In the genomic region with DNA sequence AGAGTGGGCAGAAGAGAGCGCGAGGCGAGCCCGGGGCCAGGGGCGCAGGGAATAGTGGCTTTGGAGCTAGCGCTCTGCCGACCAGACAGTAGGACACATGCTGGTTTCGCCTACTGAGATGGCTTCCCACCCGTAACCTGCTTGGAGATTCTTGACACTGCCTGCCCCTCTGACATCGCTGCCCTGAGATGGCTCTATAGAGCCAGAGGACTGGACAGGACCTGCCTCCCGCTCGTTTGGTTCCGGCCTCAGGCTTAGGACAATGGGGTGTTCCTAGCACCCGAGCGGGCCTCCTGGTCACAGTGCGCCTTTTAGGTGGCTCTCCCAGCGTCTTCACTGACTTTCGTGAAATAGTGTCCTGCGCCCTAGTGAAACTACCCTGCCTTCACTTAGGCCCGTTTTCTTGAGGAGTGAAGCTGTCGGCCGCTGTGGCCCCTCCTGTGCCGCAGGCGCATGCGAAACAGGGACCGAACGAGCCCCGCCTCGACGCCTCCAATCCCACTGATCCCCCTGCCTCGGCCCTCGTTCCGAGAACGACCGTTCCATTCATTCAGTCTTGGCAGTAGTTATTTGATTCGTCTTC, we compare ENCODE assay signal across 8 cellular contexts. TPM values are rescaled to one million over a fixed set of nuclear protein-coding genes. Genes with fewer than 3 reads are reported as not detected.
DNase-seq lines count a peak whose midpoint lies in the region; ATAC-seq, FAIRE-seq and TF ChIP-seq lines count a peak whose summit lies in the region.

No MANE protein-coding gene starts in this region.

- DNase-seq in activated CD4-positive, CD25-positive, alpha-beta regulatory T cell (lab: John Stamatoyannopoulos, UW): peak in 3 of 4 experiments; percentile 2 to 4 (median 3)
- DNase-seq in Jurkat, Clone E6-1 (ENCODE audit: low read depth, low spot score): no peak
- peak; percentile 42 for DNase-seq in activated CD8-positive, alpha-beta T cell treated with anti-CD3 and anti-CD28 coated beads for 36 hours
- DNase-seq in H1 (ENCODE audit: low read depth in 1 of 2, low spot score in 2 of 2) (peak in 1 of 2 experiments; percentile 43), testis (peak; percentile 33), cortex of kidney (lab: John Stamatoyannopoulos, UW) (no peak)

- H3K4me3 ChIP-seq in Jurkat, Clone E6-1 (ENCODE audit: low read length): peak overlapping the region; percentile 87
- H3K4me3 ChIP-seq in H1 (ENCODE audit: extremely low read depth in 1 of 4, insufficient read depth in 2 of 4, low read depth in 3 of 4, low read length in 4 of 4) (peak overlapping the region; percentile 51 to 95 (median 90)), mesodermal cell (ENCODE audit: extremely low read depth, insufficient read depth, low read length, poor library complexity, severe bottlenecking) (peak overlapping the region; percentile 66), testis (peak overlapping the region; percentile 55 to 71)

- peak overlapping the region; percentile 98 for H3K27ac Mint-ChIP-seq in activated CD8-positive, alpha-beta T cell treated with anti-CD3 and anti-CD28 coated beads for 36 hours

- no peaks in the 10 kb centered on the region for H3K9me3 Mint-ChIP-seq in activated CD8-positive, alpha-beta T cell treated with anti-CD3 and anti-CD28 coated beads for 36 hours

- peak overlapping the region; percentile 74 for H4K91ac ChIP-seq in H1 (replicated peaks; ENCODE audit: insufficient read length, low read length)

- H3K4ac ChIP-seq in H1 (replicated peaks; ENCODE audit: insufficient read length, low read depth, low read length): no peak overlapping the region

- TF ChIP-seq CTCF in activated CD8-positive, alpha-beta T cell treated with anti-CD3 and anti-CD28 coated beads for 36 hours (IDR thresholded peaks at IDR 0.05): no peak
- TF ChIP-seq CTCF in H1 (IDR thresholded peaks at IDR 0.05; ENCODE audit: control extremely low read depth in 1 of 3, insufficient read depth in 1 of 3, low read depth in 1 of 3, low read length in 3 of 3): no peak
- no peak for TF ChIP-seq CTCF in testis (IDR thresholded peaks at IDR 0.05)

- CTCF ChIA-PET in activated CD8-positive, alpha-beta T cell treated with anti-CD3 and anti-CD28 coated beads for 36 hours (lab: Charles Lee): no interaction called here
- CTCF ChIA-PET in H1 (lab: Charles Lee; ENCODE audit: partially characterized antibody): no interaction called here

- H3K9me3 ChIP-seq in H1 (ENCODE audit: insufficient read depth in 2 of 2, low read depth in 1 of 2, low read length in 1 of 2): no peaks in the 10 kb centered on the region
- H3K9me3 ChIP-seq in mesodermal cell (ENCODE audit: control insufficient read depth, low read length): no peaks in the 10 kb centered on the region
- H3K9me3 ChIP-seq in testis: no peaks in the 10 kb centered on the region

- no peak overlapping the region for H2AFZ ChIP-seq in H1 (ENCODE audit: low read length)

- H3K4me1 ChIP-seq in H1 (replicated peaks in 1 of 4; ENCODE audit: control insufficient read depth in 3 of 4, insufficient read depth in 4 of 4, low read length in 3 of 4) (no peaks in the 10 kb centered on the region), mesodermal cell (ENCODE audit: control insufficient read depth, insufficient read depth, low read length, poor library complexity, severe bottlenecking) (no peaks in the 10 kb centered on the region), testis (no peaks in the 10 kb centered on the region)

- FAIRE-seq in H1 (lab: Jason Lieb, UNC): no peak

- no peak for ATAC-seq in activated CD4-positive, CD25-positive, alpha-beta regulatory T cell treated with anti-CD3 and anti-CD28 coated beads, Interleukin-2, amount 50 U/mL, for 24 hours
- ATAC-seq in activated CD8-positive, alpha-beta T cell treated with anti-CD3 and anti-CD28 coated beads for 36 hours: no peak

- 3% methylated on average over 19 of the region's 36 CpGs; no CpG with 5 or more reads in 1 of the 2 experiments for WGBS in H1 (ENCODE audit: extremely low coverage in 1 of 2, insufficient coverage in 1 of 2, insufficient read length in 1 of 2, insufficient replicate concordance in 2 of 2, low coverage in 1 of 2, low lambda C conversion rate in 2 of 2, missing lambda C conversion rate in 1 of 2), 2 experiments
- 0 to 3% methylated on average over 7 to 19 of the region's 36 CpGs for WGBS in mesodermal cell (ENCODE audit: insufficient coverage in 2 of 2), 2 experiments
- 0% methylated on average over 33 of the region's 36 CpGs; no CpG with 5 or more reads in 1 of the 2 donors for WGBS in testis, 2 donors

- no peak overlapping the region for H3K23ac ChIP-seq in H1 (ENCODE audit: insufficient read length)

- H4K5ac ChIP-seq in H1 (ENCODE audit: insufficient read length, low read depth, low read length): peak overlapping the region; percentile 96

- TF ChIP-seq POLR2A in H1 (IDR thresholded peaks at IDR 0.05; ENCODE audit: control extremely low read depth in 1 of 2, low read depth in 2 of 2, low read length in 2 of 2) (no peak; a peak in 1 of 3 replicates), testis (IDR thresholded peaks at IDR 0.05) (no peak)

- peak overlapping the region; percentile 20 to 87 (median 82) for H3K9ac ChIP-seq in H1 (replicated peaks in 1 of 4; ENCODE audit: extremely low read depth in 1 of 4, low read depth in 3 of 4, low read length in 3 of 4)

- H2BK120ac ChIP-seq in H1 (replicated peaks; ENCODE audit: low read depth, low read length): peak overlapping the region; percentile 14

- H3K79me2 ChIP-seq in H1 (ENCODE audit: control insufficient read depth in 1 of 2, insufficient read depth in 2 of 2, low read length in 2 of 2): peaks cover 5 to 33% of the 10 kb centered on the region in 2 experiments; a peak in 3 of 4 replicates

- peak overlapping the region; percentile 94 for H3K4me3 Mint-ChIP-seq in activated CD8-positive, alpha-beta T cell treated with anti-CD3 and anti-CD28 coated beads for 36 hours

- intact Hi-C loops in activated CD8-positive, alpha-beta T cell treated with anti-CD3 and anti-CD28 coated beads for 36 hours (cut with micrococcal nuclease): loop anchor here (5.0 kb wide), 2 partner anchors 84 to 166 kb away; a partner anchor contains a TSS
- intact Hi-C loops in testis (cut with DNase I; ENCODE audit: low total_unique reads): no loop called here

- peaks cover 25% of the 10 kb centered on the region for H3K4me1 Mint-ChIP-seq in activated CD8-positive, alpha-beta T cell treated with anti-CD3 and anti-CD28 coated beads for 36 hours (ENCODE audit: low read depth)

- no peak overlapping the region for H2BK15ac ChIP-seq in H1 (ENCODE audit: low read length)

- H3K36me3 ChIP-seq in H1 (ENCODE audit: control insufficient read depth in 2 of 4, insufficient read depth in 4 of 4, low read length in 3 of 4): peaks cover 0 to 12% (median 4%) of the 10 kb centered on the region in 4 experiments; a peak in 4 of 8 replicates
- H3K36me3 ChIP-seq in mesodermal cell (ENCODE audit: control insufficient read depth, insufficient read depth, low read length): peaks cover 22% of the 10 kb centered on the region
- no peaks in the 10 kb centered on the region for H3K36me3 ChIP-seq in testis (ENCODE audit: low read depth, missing control alignments)

- H3K27ac ChIP-seq in H1 (ENCODE audit: low read depth, low read length) (peak overlapping the region; percentile 75; the same call in 1 of the 2 replicates), mesodermal cell (ENCODE audit: low read depth, low read length, severe bottlenecking) (peak overlapping the region; percentile 85), testis (peak overlapping the region; percentile 63 to 76)

- TF ChIP-seq RAD21 in H1 (IDR thresholded peaks at IDR 0.05 in 1 of 2, conservative IDR thresholded peaks at IDR 0.05 in 1 of 2; ENCODE audit: low read depth in 2 of 2, low read length in 2 of 2): no peak

- POLR2A ChIA-PET in activated CD8-positive, alpha-beta T cell treated with anti-CD3 and anti-CD28 coated beads for 36 hours (lab: Charles Lee): interaction anchor here (0.6 to 2.9 kb wide), 10 partner anchors 10 to 249 kb away, joined by 3 to 19 read pairs (median 6); a partner anchor contains a TSS
- POLR2A ChIA-PET in H1 (lab: Charles Lee; ENCODE audit: partially characterized antibody): interaction anchor here (0.9 to 3.3 kb wide), 11 partner anchors 10 to 255 kb away, joined by 3 to 19 read pairs (median 5); a partner anchor contains a TSS

- H3K4me2 ChIP-seq in H1 (ENCODE audit: insufficient read depth in 1 of 2, low read depth in 2 of 2, low read length in 2 of 2): peak overlapping the region; percentile 93 to 96

- no peak overlapping the region for H3K14ac ChIP-seq in H1 (ENCODE audit: insufficient read length)

- H3K27me3 ChIP-seq in H1 (replicated peaks in 1 of 4; ENCODE audit: control insufficient read depth in 3 of 4, extremely low read depth in 1 of 4, insufficient read depth in 3 of 4, low read length in 3 of 4) (no peaks in the 10 kb centered on the region), testis (no peaks in the 10 kb centered on the region)

- H3K36me3 Mint-ChIP-seq in activated CD8-positive, alpha-beta T cell treated with anti-CD3 and anti-CD28 coated beads for 36 hours (ENCODE audit: low read depth): peaks cover 29% of the 10 kb centered on the region

- no peaks in the 10 kb centered on the region for H4K20me1 ChIP-seq in H1 (replicated peaks in 1 of 2; ENCODE audit: control insufficient read depth in 1 of 2, insufficient read depth in 2 of 2, low read length in 2 of 2)

- no peak overlapping the region for H2BK12ac ChIP-seq in H1 (ENCODE audit: low read depth, low read length)

- no peak for TF ChIP-seq EP300 in H1 (IDR thresholded peaks at IDR 0.05; ENCODE audit: borderline replicate concordance in 1 of 2, low read depth in 2 of 2, low read length in 2 of 2)

- peaks cover 10% of the 10 kb centered on the region for H3K23me2 ChIP-seq in H1 (ENCODE audit: low read depth, low read length)

- no peaks in the 10 kb centered on the region for H3K79me1 ChIP-seq in H1 (ENCODE audit: low read depth, low read length)

- peak overlapping the region; percentile 87 for H2BK5ac ChIP-seq in H1 (ENCODE audit: low read depth, low read length)

- peak overlapping the region; percentile 73 for H3K56ac ChIP-seq in H1 (replicated peaks; ENCODE audit: insufficient read length, low read depth, low read length)

- H2AK5ac ChIP-seq in H1 (ENCODE audit: low read depth, low read length): no peak overlapping the region

- H2BK20ac ChIP-seq in H1 (ENCODE audit: low read length): no peak overlapping the region

- no peaks in the 10 kb centered on the region for H3K27me3 Mint-ChIP-seq in activated CD8-positive, alpha-beta T cell treated with anti-CD3 and anti-CD28 coated beads for 36 hours

- 0 out of 2 replicates have a peak overlapping the region, but pooled peaks have one; percentile 92 for H4K8ac ChIP-seq in H1 (ENCODE audit: extremely low read depth, insufficient read depth, low read length)

- H3K18ac ChIP-seq in H1 (ENCODE audit: extremely low read depth, low read length): peak overlapping the region; percentile 71

RNA-seq across cellular contexts. Expression of a gene that starts 0.6 kb away (rescaled TPM):
- 27.9 TPM for polyA plus RNA-seq in Jurkat, Clone E6-1 (2012; ENCODE audit: insufficient read depth, insufficient read length)
- total RNA-seq in activated CD8-positive, alpha-beta T cell treated with anti-CD3 and anti-CD28 coated beads for 36 hours: 10 to 100 TPM; 26.8 to 30.9 TPM
- total RNA-seq in H1 (2021; fragmentation: NEBNext Ultra II Directional; extraction: Animal tissue kit (Norgen Biotek cat#: 25700)): 30.2 and 30.3 TPM in 2 replicates
- polyA plus RNA-seq in H1 (2011; rRNA removed) (5.6 and 6.3 TPM in 2 replicates), testis (ENCODE audit: insufficient read depth, low read depth, low replicate concordance) (21.4 TPM)
- 13.9 TPM for polyA plus RNA-seq in H1 (2011; cell fraction: cytosol; rRNA removed)
- 11.8 TPM for polyA plus RNA-seq in H1 (2011; cell fraction: nucleus; rRNA removed)
- polyA plus RNA-seq in H1 (2012, experiment 1 of 2): 14.4 to 20.0 TPM (median 18.4 TPM) in 4 replicates
- polyA plus RNA-seq in H1 (2012, experiment 2 of 2): 0.84 TPM
- polyA plus RNA-seq in H1 (2013, experiment 1 of 2): 13.9 TPM
- 11.4 TPM for polyA plus RNA-seq in H1 (2013, experiment 2 of 2)
- 24.9 and 42.9 TPM in 2 replicates for polyA minus RNA-seq in H1 (2011; rRNA and poly(A)+ RNA removed)
- 25.0 TPM for polyA minus RNA-seq in H1 (2011; cell fraction: cytosol; rRNA and poly(A)+ RNA removed)
- 55.3 TPM for polyA minus RNA-seq in H1 (2011; cell fraction: nucleus; rRNA and poly(A)+ RNA removed)
- polyA plus RNA-seq in mesodermal cell (2013, experiment 1 of 2): 22.2 TPM
- polyA plus RNA-seq in mesodermal cell (2013, experiment 2 of 2): 16.0 TPM
- 10 to 100 TPM; 74.9 to 78.4 TPM for total RNA-seq in testis

Comparison
In these comparisons a context has a peak if more than half of its experiments do, and no peak if none do; other contexts are left out.
1. DNase-seq: peak in activated CD4-positive, CD25-positive, alpha-beta regulatory T cell (3 of 4), activated CD8-positive, alpha-beta T cell treated with anti-CD3 and anti-CD28 coated beads for 36 hours (single experiment) and testis (single experiment); none in Jurkat, Clone E6-1 (single experiment) and cortex of kidney (single experiment).
2. Peak in every context shown above with its lines, with median percentiles within 50 percentile points of each other: H3K4me3 ChIP-seq and H3K27ac ChIP-seq.